In the genomic region with DNA sequence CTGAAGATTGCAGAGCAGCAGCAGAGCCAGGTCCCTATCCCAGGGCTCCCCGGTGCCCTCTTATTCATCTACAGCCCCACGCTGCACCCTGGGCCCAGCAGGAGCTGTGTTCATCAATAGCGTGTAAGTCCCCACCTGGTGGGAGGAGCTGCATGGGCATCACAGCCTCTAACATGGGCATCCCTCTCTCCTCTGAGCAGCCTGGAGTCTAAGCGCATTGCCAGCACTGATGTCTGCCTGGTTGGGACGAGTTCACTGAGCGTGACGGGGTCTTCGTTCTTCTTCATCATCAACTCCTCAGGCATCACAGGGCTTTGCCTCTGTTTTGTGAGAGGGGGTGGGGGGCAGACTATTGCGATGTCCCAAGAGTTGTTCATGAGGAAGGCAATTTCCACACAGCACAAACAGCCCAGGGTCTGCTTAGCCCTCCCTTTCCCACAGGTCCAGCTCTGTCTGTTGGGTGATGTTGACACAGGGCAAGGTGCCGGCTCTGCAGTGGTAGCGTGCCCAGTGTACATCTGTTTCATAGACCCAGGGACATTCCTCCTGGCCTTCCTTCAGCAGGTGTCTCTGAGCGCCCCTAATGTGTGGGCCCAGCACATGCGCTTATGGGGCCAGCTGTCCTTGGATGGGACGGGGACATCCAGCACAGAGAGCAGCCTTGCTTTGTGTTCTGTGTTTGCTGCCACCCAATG, we compare ENCODE assay signal across 8 cellular contexts.
"Had no signal": no experiment of that assay in that cellular context is flagged by ENCODE, and none has a peak within 500 bp of the region (broad histone marks: within the 10 kb centered on the region; RNA-seq: fewer than 3 reads in every experiment).

No MANE protein-coding gene starts in this region.

- ATAC-seq: HCT116, HepG2 had no signal

- H2AFZ ChIP-seq: GM23248 had no signal

- H3K36me3 ChIP-seq: HAP-1 had no signal

- H3K9ac ChIP-seq: GM23248 had no signal

- H3K4me3 ChIP-seq: GM23248, HAP-1 had no signal

- H3K4me1 ChIP-seq: HAP-1 had no signal

- DNase-seq: GM23248, GOT3, H7, HFFc6 had no signal

- H3K27ac ChIP-seq: GM23248, HL-60 had no signal

- H3K9me3 ChIP-seq: HAP-1 had no signal
